In the genomic region with DNA sequence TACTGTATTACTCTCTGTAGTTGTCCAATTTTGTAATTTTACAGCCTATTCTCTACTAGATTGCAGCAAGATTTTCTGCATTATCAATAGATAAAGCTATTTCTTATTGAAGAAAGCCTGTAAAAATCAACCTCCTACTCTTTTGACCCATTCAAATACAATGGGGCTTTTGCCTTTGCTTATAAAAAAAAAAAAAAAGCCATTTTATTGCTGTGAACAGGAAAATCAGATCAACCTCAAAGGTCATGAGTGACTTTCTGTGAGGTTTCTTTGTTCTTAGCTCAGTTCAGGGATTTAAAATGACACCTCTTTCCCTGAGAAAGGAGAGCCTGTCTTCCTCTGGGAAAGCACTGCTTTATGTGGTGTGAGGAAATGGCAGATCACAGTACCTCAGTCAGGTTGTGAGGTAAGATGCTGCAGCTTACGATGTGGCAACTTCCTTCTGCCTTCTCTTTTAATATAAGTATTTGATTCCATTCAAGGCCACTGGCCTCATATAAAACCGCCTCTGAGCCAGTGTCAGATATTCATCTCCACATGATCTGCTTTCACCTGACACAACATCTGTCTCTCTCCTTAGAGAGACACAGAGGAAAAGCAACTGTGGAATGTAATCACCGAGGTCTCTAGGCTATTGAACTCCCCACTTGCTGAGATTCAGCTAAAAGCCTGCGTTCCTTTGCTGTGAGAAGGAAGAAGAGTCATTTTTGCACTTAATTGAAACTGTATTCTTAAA, we compare ENCODE assay signal across 19 cellular contexts.
DNase-seq lines count a peak whose midpoint lies in the region; TF ChIP-seq lines count a peak whose summit lies in the region.
"Had no signal": no experiment of that assay in that cellular context is flagged by ENCODE, and none has a peak within 500 bp of the region (broad histone marks: within the 10 kb centered on the region; RNA-seq: fewer than 3 reads in every experiment).

No MANE protein-coding gene starts in this region.

- no peaks in the 10 kb centered on the region for H3K27me3 Mint-ChIP-seq in progenitor cell of endocrine pancreas
- H3K27me3 Mint-ChIP-seq: CD8-positive, alpha-beta memory T cell; IgD-negative memory B cell had no signal

- H3K4me3 Mint-ChIP-seq in progenitor cell of endocrine pancreas (ENCODE audit: low read depth): no peak overlapping the region
- H3K4me3 Mint-ChIP-seq: CD8-positive, alpha-beta memory T cell; IgD-negative memory B cell had no signal

- no peak for TF ChIP-seq POLR2A in uterus (IDR thresholded peaks at IDR 0.05)

- H3K9me3 Mint-ChIP-seq in progenitor cell of endocrine pancreas (ENCODE audit: low read depth): peaks cover 13% of the 10 kb centered on the region

- DNase-seq in DMS 273 (lab: John Stamatoyannopoulos, UW; ENCODE audit: unreplicated experiment): peak; percentile 16
- no peak for DNase-seq in DMS 273 treated with DMSO at 0.1 percent for 48 hours (lab: John Stamatoyannopoulos, UW)
- peak; percentile 25 for DNase-seq in left kidney (ENCODE audit: low read depth, low spot score)
- DNase-seq in progenitor cell of endocrine pancreas (ENCODE audit: low spot score, unreplicated experiment): no peak
- DNase-seq in uterus: no peak
- DNase-seq in posterior vena cava (ENCODE audit: low spot score): no peak
- DNase-seq in NCI-H2107 treated with DMSO at 0.1 percent for 48 hours (lab: John Stamatoyannopoulos, UW; ENCODE audit: unreplicated experiment): no peak
- DNase-seq: CD8-positive, alpha-beta memory T cell; DMS153; EL; HCEC 1CT; NCI-H1417; NCI-H1930; NCI-H345; Peyer's patch; SHP77 treated with DMSO at 0.1 percent for 48 hours had no signal

- H3K4me1 Mint-ChIP-seq in progenitor cell of endocrine pancreas (ENCODE audit: low read depth): peaks cover 15% of the 10 kb centered on the region
- H3K4me1 Mint-ChIP-seq: CD8-positive, alpha-beta memory T cell; IgD-negative memory B cell had no signal

- intact Hi-C loops in uterus (cut with DNase I; ENCODE audit: low total_unique reads) (no loop called here), posterior vena cava (cut with DNase I) (no loop called here)

- H3K36me3 ChIP-seq in uterus: no peaks in the 10 kb centered on the region
- H3K36me3 ChIP-seq: Peyer's patch had no signal

- no peaks in the 10 kb centered on the region for H3K27me3 ChIP-seq in uterus
- H3K27me3 ChIP-seq: Peyer's patch had no signal

- H3K27ac Mint-ChIP-seq in progenitor cell of endocrine pancreas: peak overlapping the region; percentile 26
- H3K27ac Mint-ChIP-seq: CD8-positive, alpha-beta memory T cell; IgD-negative memory B cell had no signal

- H3K4me1 ChIP-seq in uterus: no peaks in the 10 kb centered on the region
- H3K4me1 ChIP-seq: Peyer's patch had no signal

- no peak for TF ChIP-seq CTCF in VCaP (conservative IDR thresholded peaks at IDR 0.05)
- TF ChIP-seq CTCF in progenitor cell of endocrine pancreas (IDR thresholded peaks at IDR 0.05; ENCODE audit: unreplicated experiment): no peak
- no peak for TF ChIP-seq CTCF in uterus (IDR thresholded peaks at IDR 0.05)

- H3K27ac ChIP-seq in VCaP: peak overlapping the region; percentile 23; the same call in 1 of the 2 replicates
- no peak overlapping the region for H3K27ac ChIP-seq in uterus
- H3K27ac ChIP-seq: 22Rv1, Peyer's patch had no signal

- no peak overlapping the region for H3K4me3 ChIP-seq in uterus
- H3K4me3 ChIP-seq: Peyer's patch had no signal

- no peaks in the 10 kb centered on the region for H3K9me3 ChIP-seq in uterus
- H3K9me3 ChIP-seq: Peyer's patch had no signal

- peaks cover 1% of the 10 kb centered on the region for H3K36me3 Mint-ChIP-seq in progenitor cell of endocrine pancreas (ENCODE audit: insufficient read depth)
- H3K36me3 Mint-ChIP-seq: CD8-positive, alpha-beta memory T cell; IgD-negative memory B cell had no signal

Comparison
In these comparisons a context has a peak if more than half of its experiments do, and no peak if none do; other contexts are left out.
1. DNase-seq: peak in DMS 273 (single experiment) and left kidney (single experiment); none in DMS 273 treated with DMSO at 0.1 percent for 48 hours (single experiment), progenitor cell of endocrine pancreas (single experiment), uterus (0 of 2), posterior vena cava (single experiment) and NCI-H2107 treated with DMSO at 0.1 percent for 48 hours (single experiment).